Comparison of ENCODE assay signal across 9 cellular contexts in the genomic region with DNA sequence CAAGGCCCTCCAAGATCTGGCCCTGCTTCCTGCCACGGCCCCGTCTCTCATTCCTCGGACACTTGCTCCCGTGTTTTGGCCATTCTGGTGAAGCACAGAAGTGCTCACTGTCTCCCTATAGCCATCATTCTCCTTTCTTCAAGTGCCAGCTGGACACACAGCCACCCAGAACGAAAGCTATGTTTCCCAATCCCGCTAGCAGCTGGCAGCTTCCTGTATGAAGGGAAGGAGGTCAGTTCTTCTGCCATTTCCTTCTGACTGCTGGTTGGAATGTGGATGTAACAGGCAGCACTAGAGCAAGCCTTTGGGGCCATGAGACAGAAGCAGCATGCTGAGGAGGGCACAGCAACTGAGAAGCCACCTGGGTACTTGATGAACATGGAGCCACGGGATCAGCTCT.
DNase-seq lines count a peak whose midpoint lies in the region; ATAC-seq and TF ChIP-seq lines count a peak whose summit lies in the region.
"Had no signal": no experiment of that assay in that cellular context is flagged by ENCODE, and none has a peak within 500 bp of the region (broad histone marks: within the 10 kb centered on the region; RNA-seq: fewer than 3 reads in every experiment).

No MANE protein-coding gene starts in this region.

- POLR2A ChIA-PET in activated CD8-positive, alpha-beta T cell treated with anti-CD3 and anti-CD28 coated beads for 36 hours (lab: Charles Lee) = interaction anchor here (0.7 to 1.5 kb wide), 4 partner anchors 45 to 280 kb away, joined by 4 to 5 read pairs (median 4); no protein-coding TSS in a partner anchor

- H3K4me3 Mint-ChIP-seq in activated CD8-positive, alpha-beta memory T cell treated with anti-CD3 and anti-CD28 coated beads, Interleukin-2, amount 10 ng/mL, durations not matched to agents 7 days and 5 days = no peak overlapping the region
- H3K4me3 Mint-ChIP-seq in activated CD8-positive, alpha-beta T cell treated with anti-CD3 and anti-CD28 coated beads for 36 hours = no peak overlapping the region

- H3K27ac Mint-ChIP-seq in activated CD8-positive, alpha-beta memory T cell treated with anti-CD3 and anti-CD28 coated beads, Interleukin-2, amount 10 ng/mL, durations not matched to agents 7 days and 5 days = peak overlapping the region; percentile 88
- peak overlapping the region; percentile 93 for H3K27ac Mint-ChIP-seq in activated CD8-positive, alpha-beta T cell treated with anti-CD3 and anti-CD28 coated beads for 36 hours

- no peaks in the 10 kb centered on the region for H3K9me3 Mint-ChIP-seq in activated CD8-positive, alpha-beta memory T cell treated with anti-CD3 and anti-CD28 coated beads, Interleukin-2, amount 10 ng/mL, durations not matched to agents 7 days and 5 days (ENCODE audit: low read depth)
- no peaks in the 10 kb centered on the region for H3K9me3 Mint-ChIP-seq in activated CD8-positive, alpha-beta T cell treated with anti-CD3 and anti-CD28 coated beads for 36 hours

- WGBS in testis, 2 donors = 70 to 84% methylated on average over 7 of the region's 7 CpGs

- H3K36me3 Mint-ChIP-seq in activated CD8-positive, alpha-beta memory T cell treated with anti-CD3 and anti-CD28 coated beads, Interleukin-2, amount 10 ng/mL, durations not matched to agents 7 days and 5 days = peaks cover 12% of the 10 kb centered on the region
- H3K36me3 Mint-ChIP-seq in activated CD8-positive, alpha-beta T cell treated with anti-CD3 and anti-CD28 coated beads for 36 hours (ENCODE audit: low read depth) = peaks cover 2% of the 10 kb centered on the region

- peak overlapping the region; percentile 72 to 85 for H3K27ac ChIP-seq in testis

- CTCF ChIA-PET in activated CD8-positive, alpha-beta memory T cell treated with anti-CD3 and anti-CD28 coated beads, Interleukin-2, amount 10 ng/mL, durations not matched to agents 7 days and 5 days (lab: Charles Lee) = interaction anchor here (0.7 to 2.6 kb wide), 7 partner anchors 52 to 291 kb away, joined by 3 to 13 read pairs (median 3); no protein-coding TSS in a partner anchor
- CTCF ChIA-PET in activated CD8-positive, alpha-beta T cell treated with anti-CD3 and anti-CD28 coated beads for 36 hours (lab: Charles Lee) = interaction anchor here (1.1 to 1.2 kb wide), 2 partner anchors 11 to 290 kb away, joined by 3 to 5 read pairs; no protein-coding TSS in a partner anchor

- peaks cover 14% of the 10 kb centered on the region for H3K27me3 Mint-ChIP-seq in activated CD8-positive, alpha-beta memory T cell treated with anti-CD3 and anti-CD28 coated beads, Interleukin-2, amount 10 ng/mL, durations not matched to agents 7 days and 5 days
- H3K27me3 Mint-ChIP-seq in activated CD8-positive, alpha-beta T cell treated with anti-CD3 and anti-CD28 coated beads for 36 hours = peaks cover 6% of the 10 kb centered on the region

- no peak for ATAC-seq in activated CD8-positive, alpha-beta memory T cell treated with anti-CD3 and anti-CD28 coated beads, Interleukin-2, amount 10 ng/mL, durations not matched to agents 7 days and 5 days
- no peak for ATAC-seq in activated CD8-positive, alpha-beta T cell treated with anti-CD3 and anti-CD28 coated beads for 36 hours
- peak; percentile 7 for ATAC-seq in left ventricle myocardium superior
- ATAC-seq in GM19023 (IDR thresholded peaks at IDR 0.05; ENCODE audit: unreplicated experiment) = no peak

- TF ChIP-seq CTCF in activated CD8-positive, alpha-beta T cell treated with anti-CD3 and anti-CD28 coated beads for 36 hours (IDR thresholded peaks at IDR 0.05) = no peak
- TF ChIP-seq CTCF in testis (IDR thresholded peaks at IDR 0.05) = no peak

- peaks cover 59% of the 10 kb centered on the region for H3K4me1 Mint-ChIP-seq in activated CD8-positive, alpha-beta memory T cell treated with anti-CD3 and anti-CD28 coated beads, Interleukin-2, amount 10 ng/mL, durations not matched to agents 7 days and 5 days
- peaks cover 46% of the 10 kb centered on the region for H3K4me1 Mint-ChIP-seq in activated CD8-positive, alpha-beta T cell treated with anti-CD3 and anti-CD28 coated beads for 36 hours (ENCODE audit: low read depth)

- no peaks in the 10 kb centered on the region for H3K9me3 ChIP-seq in testis

- peaks cover 56% of the 10 kb centered on the region for H3K4me1 ChIP-seq in testis

- H3K4me3 ChIP-seq in testis = no peak overlapping the region

- DNase-seq in activated CD8-positive, alpha-beta memory T cell treated with anti-CD3 and anti-CD28 coated beads, Interleukin-2, amount 10 ng/mL, durations not matched to agents 7 days and 5 days = no peak
- no peak for DNase-seq in activated CD8-positive, alpha-beta memory T cell treated with anti-CD3 and anti-CD28 coated beads, Interleukin-2, amount 50 U/mL, for 4 hours
- DNase-seq in activated CD8-positive, alpha-beta T cell treated with anti-CD3 and anti-CD28 coated beads for 36 hours = no peak
- DNase-seq in left ventricle myocardium superior = no peak
- DNase-seq in testis = no peak
- DNase-seq in SKM-1 (lab: John Stamatoyannopoulos, UW; ENCODE audit: unreplicated experiment) = no peak
- no peak for DNase-seq in NCI-H2196 (lab: John Stamatoyannopoulos, UW; ENCODE audit: unreplicated experiment)
- DNase-seq: NCI-H1417 treated with DMSO at 0.1 percent for 48 hours had no signal

- intact Hi-C loops in activated CD8-positive, alpha-beta T cell treated with anti-CD3 and anti-CD28 coated beads for 36 hours (cut with micrococcal nuclease) = loop anchor here (5.0 to 10.0 kb wide), 2 partner anchors 89 to 248 kb away; no protein-coding TSS in a partner anchor
- intact Hi-C loops in left ventricle myocardium superior (cut with micrococcal nuclease) = no loop called here
- intact Hi-C loops in testis (cut with DNase I; ENCODE audit: low total_unique reads) = no loop called here

- no peaks in the 10 kb centered on the region for H3K36me3 ChIP-seq in testis (ENCODE audit: low read depth, missing control alignments)

- TF ChIP-seq POLR2A in testis (IDR thresholded peaks at IDR 0.05) = no peak

- no peaks in the 10 kb centered on the region for H3K27me3 ChIP-seq in testis
